Comparison of ENCODE assay signal across 22 cellular contexts in the genomic region with DNA sequence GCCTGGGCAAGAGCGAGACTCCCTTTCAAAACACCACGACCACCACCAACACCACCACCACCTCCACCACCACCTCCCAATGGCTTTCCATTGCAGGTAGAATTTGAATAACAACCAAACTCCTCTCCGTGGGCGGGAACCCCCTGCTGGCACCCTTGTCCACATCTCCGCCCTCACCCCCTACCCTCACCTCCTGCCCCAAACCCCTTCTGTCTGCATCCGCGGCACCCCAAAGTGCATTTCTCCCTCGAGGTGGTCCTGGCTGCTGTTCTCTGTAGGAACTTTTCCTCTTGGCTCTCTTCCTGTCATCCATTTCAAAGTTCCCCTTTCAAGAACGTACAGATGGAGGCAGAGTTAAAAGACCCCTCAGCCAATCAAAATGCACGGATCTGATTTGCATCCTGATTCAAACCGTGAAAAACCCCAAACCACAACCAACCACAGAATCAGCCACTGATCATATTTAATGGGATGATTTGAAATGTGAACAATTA. TPM values are rescaled to one million over a fixed set of nuclear protein-coding genes. Genes with fewer than 3 reads are reported as not detected.
DNase-seq lines count a peak whose midpoint lies in the region; ATAC-seq and TF ChIP-seq lines count a peak whose summit lies in the region.
"Had no signal": no experiment of that assay in that cellular context is flagged by ENCODE, and none has a peak within 500 bp of the region (broad histone marks: within the 10 kb centered on the region; RNA-seq: fewer than 3 reads in every experiment).

No MANE protein-coding gene starts in this region.

- H3K36me3 ChIP-seq in Karpas-422 (ENCODE audit: insufficient read depth, low read length) (no peaks in the 10 kb centered on the region), endodermal cell (ENCODE audit: control insufficient read depth, insufficient read depth, low read length) (no peaks in the 10 kb centered on the region), neural progenitor cell (no peaks in the 10 kb centered on the region), MG63 (no peaks in the 10 kb centered on the region)
- H3K36me3 ChIP-seq: brain microvascular endothelial cell, right atrium auricular region, suprapubic skin had no signal

- H3K79me2 ChIP-seq in Karpas-422 (ENCODE audit: low read length), result no peaks in the 10 kb centered on the region
- H3K79me2 ChIP-seq in neural progenitor cell (ENCODE audit: low read depth), result no peaks in the 10 kb centered on the region

- H3K4me3 ChIP-seq in Karpas-422 (ENCODE audit: low read length), result no peak overlapping the region
- no peak overlapping the region for H3K4me3 ChIP-seq in endodermal cell (ENCODE audit: low read length)
- H3K4me3 ChIP-seq in neural progenitor cell, result peak overlapping the region; percentile 32
- no peak overlapping the region for H3K4me3 ChIP-seq in MG63
- H3K4me3 ChIP-seq: hepatocyte, right atrium auricular region, suprapubic skin had no signal

- DNase-seq in Karpas-422 (peak; percentile 86), endodermal cell (peak; percentile 82), neural progenitor cell (ENCODE audit: low spot score) (peak; percentile 26), MG63 (no peak), D341Med (ENCODE audit: low spot score) (no peak), left ventricle myocardium superior (no peak)
- DNase-seq: cortex of kidney, DMS79 had no signal

- H3K27me3 ChIP-seq in Karpas-422 (ENCODE audit: low read length), result no peaks in the 10 kb centered on the region
- H3K27me3 ChIP-seq in endodermal cell (ENCODE audit: control insufficient read depth, insufficient read depth, low read length, poor library complexity, severe bottlenecking), result no peaks in the 10 kb centered on the region
- no peaks in the 10 kb centered on the region for H3K27me3 ChIP-seq in neural progenitor cell
- H3K27me3 ChIP-seq in MG63, result no peaks in the 10 kb centered on the region
- H3K27me3 ChIP-seq: brain microvascular endothelial cell, hepatocyte, right atrium auricular region had no signal

- H3K9ac ChIP-seq in Karpas-422 (ENCODE audit: low read length), result no peak overlapping the region
- H3K9ac ChIP-seq in endodermal cell (ENCODE audit: extremely low read depth, low read length, poor library complexity, severe bottlenecking), result no peak overlapping the region
- H3K9ac ChIP-seq in neural progenitor cell, result no peak overlapping the region

- H3K4me2 ChIP-seq in Karpas-422 (ENCODE audit: low read depth, low read length, poor library complexity, severe bottlenecking) (peak overlapping the region; percentile 46), neural progenitor cell (peak overlapping the region; percentile 70)
- H3K4me2 ChIP-seq: hepatocyte had no signal

- no peak overlapping the region for H2AFZ ChIP-seq in Karpas-422 (ENCODE audit: low read length)
- H2AFZ ChIP-seq in neural progenitor cell (replicated peaks), result peak overlapping the region; percentile 91
- H2AFZ ChIP-seq: hepatocyte had no signal

- no peaks in the 10 kb centered on the region for H3K36me3 Mint-ChIP-seq in endodermal cell (ENCODE audit: low read depth)
- H3K36me3 Mint-ChIP-seq in neural progenitor cell, result no peaks in the 10 kb centered on the region
- H3K36me3 Mint-ChIP-seq: CD4-positive, alpha-beta memory T cell; IgD-negative memory B cell had no signal

- peaks cover 26% of the 10 kb centered on the region for H3K4me1 ChIP-seq in Karpas-422 (ENCODE audit: low read length)
- peaks cover 3% of the 10 kb centered on the region for H3K4me1 ChIP-seq in endodermal cell (ENCODE audit: control insufficient read depth, insufficient read depth, low read length)
- H3K4me1 ChIP-seq in neural progenitor cell, result peaks cover 12% of the 10 kb centered on the region

- H3K9me2 ChIP-seq in Karpas-422 (replicated peaks; ENCODE audit: insufficient read depth, low read length), result no peaks in the 10 kb centered on the region

- H3K27ac ChIP-seq in Karpas-422 (ENCODE audit: low read length) (no peak overlapping the region), endodermal cell (ENCODE audit: low read depth, low read length) (no peak overlapping the region), neural progenitor cell (no peak overlapping the region)
- H3K27ac ChIP-seq: brain microvascular endothelial cell, hepatocyte, right atrium auricular region, suprapubic skin had no signal

- 35% methylated on average over 11 of the region's 11 CpGs; no CpG with 5 or more reads in 1 of the 2 experiments for WGBS in endodermal cell (ENCODE audit: insufficient coverage in 1 of 2, insufficient read length in 1 of 2), 2 experiments

- H3K9me3 Mint-ChIP-seq in endodermal cell, result peaks cover 5% of the 10 kb centered on the region
- no peaks in the 10 kb centered on the region for H3K9me3 Mint-ChIP-seq in neural progenitor cell
- H3K9me3 Mint-ChIP-seq: activated T-helper 2 cell treated with anti-CD3 and anti-CD28 coated beads, Interferon-gamma antibody, Interleukin-2, Interleukin-4, amounts not matched to agents 10 μg/mL and 5 μg/mL and 100 μg/mL, durations not matched to agents 14 hours and 24 hours and 36 hours; CD4-positive, alpha-beta memory T cell had no signal

- H4K20me1 ChIP-seq in Karpas-422 (ENCODE audit: insufficient read depth, low read depth, low read length), result 0 out of 2 replicates have a peak, but pooled peaks cover 5% of the 10 kb centered on the region
- no peaks in the 10 kb centered on the region for H4K20me1 ChIP-seq in neural progenitor cell (ENCODE audit: low read depth)

- no peaks in the 10 kb centered on the region for H3K9me3 ChIP-seq in Karpas-422 (ENCODE audit: low read length)
- no peaks in the 10 kb centered on the region for H3K9me3 ChIP-seq in endodermal cell (ENCODE audit: control insufficient read depth, low read length)
- H3K9me3 ChIP-seq in neural progenitor cell (ENCODE audit: low read depth), result no peaks in the 10 kb centered on the region
- H3K9me3 ChIP-seq in MG63, result no peaks in the 10 kb centered on the region
- H3K9me3 ChIP-seq: right atrium auricular region, suprapubic skin had no signal

- H3K4me1 Mint-ChIP-seq in endodermal cell, result peaks cover 11% of the 10 kb centered on the region
- peaks cover 19% of the 10 kb centered on the region for H3K4me1 Mint-ChIP-seq in neural progenitor cell

- peaks cover 21% of the 10 kb centered on the region for H3F3A ChIP-seq in neural progenitor cell (ENCODE audit: low read depth)

- ATAC-seq in left ventricle myocardium superior (no peak), HG02840 (IDR thresholded peaks at IDR 0.05; ENCODE audit: low FRiP score, unreplicated experiment) (no peak)

- H3K27ac Mint-ChIP-seq in endodermal cell, result no peak overlapping the region
- H3K27ac Mint-ChIP-seq in neural progenitor cell, result no peak overlapping the region
- H3K27ac Mint-ChIP-seq: activated CD4-positive, alpha-beta T cell treated with anti-CD3 and anti-CD28 coated beads, Interleukin-2, amount 10 ng/mL, durations not matched to agents 24 days and 14 days; activated T-helper 2 cell treated with anti-CD3 and anti-CD28 coated beads, Interferon-gamma antibody, Interleukin-2, Interleukin-4, amounts not matched to agents 10 μg/mL and 5 μg/mL and 100 μg/mL, durations not matched to agents 14 hours and 24 hours and 36 hours; CD4-positive, alpha-beta memory T cell had no signal

- peak overlapping the region; percentile 27 for H3K4me3 Mint-ChIP-seq in endodermal cell
- no peak overlapping the region for H3K4me3 Mint-ChIP-seq in neural progenitor cell
- H3K4me3 Mint-ChIP-seq: activated CD4-positive, alpha-beta T cell treated with anti-CD3 and anti-CD28 coated beads, Interleukin-2, amount 10 ng/mL, durations not matched to agents 24 days and 14 days; CD4-positive, alpha-beta memory T cell had no signal

- TF ChIP-seq CTCF in GM12873 (IDR thresholded peaks at IDR 0.05; ENCODE audit: insufficient read depth, low read depth, low read length, missing control alignments), result peak; percentile 8
- TF ChIP-seq CTCF in endodermal cell (conservative IDR thresholded peaks at IDR 0.05), result no peak
- TF ChIP-seq CTCF in neural progenitor cell (IDR thresholded peaks at IDR 0.05), result no peak

- intact Hi-C loops in left ventricle myocardium superior (cut with micrococcal nuclease), result loop anchor here (10.0 kb wide), 1 partner anchor 111 kb away; no protein-coding TSS in a partner anchor

- H3K27me3 Mint-ChIP-seq in endodermal cell (ENCODE audit: insufficient read depth), result peaks cover 13% of the 10 kb centered on the region
- H3K27me3 Mint-ChIP-seq in neural progenitor cell (ENCODE audit: insufficient read depth, low read depth), result peaks cover 3% of the 10 kb centered on the region

RNA-seq across cellular contexts. Expression of gene SDSL, which starts 3.8 kb away (rescaled TPM):
- not detected in 2 replicates for total RNA-seq in Karpas-422 (2014; rRNA removed; shearing (Covaris generic); ENCODE audit: low replicate concordance)
- total RNA-seq in endodermal cell, result 1 to 10 TPM; 2.4 to 5.7 TPM
- polyA plus RNA-seq in endodermal cell (2013, experiment 1 of 2), result 3.9 TPM
- polyA plus RNA-seq in endodermal cell (2013, experiment 2 of 2), result 6.6 TPM
- total RNA-seq in neural progenitor cell (ENCODE audit: low replicate concordance), result 3.1 and 3.5 TPM in 2 replicates
- total RNA-seq in MG63 (2014; rRNA removed; shearing (Covaris generic); ENCODE audit: low replicate concordance), result 11.0 and 54.2 TPM in 2 replicates
- 7.6 TPM for total RNA-seq in left ventricle myocardium superior
- polyA plus RNA-seq: CD4-positive, alpha-beta memory T cell had no signal

RNA-seq across cellular contexts. Expression of gene SDS, which starts 22.3 kb away (rescaled TPM):
- not detected in 2 replicates for total RNA-seq in Karpas-422 (2014; rRNA removed; shearing (Covaris generic); ENCODE audit: low replicate concordance)
- total RNA-seq in endodermal cell (not detected), neural progenitor cell (ENCODE audit: low replicate concordance) (0.74 TPM in 1 of 2 replicates, not detected in the other), left ventricle myocardium superior (not detected)
- not detected for polyA plus RNA-seq in endodermal cell (2013, experiment 1 of 2)
- not detected for polyA plus RNA-seq in endodermal cell (2013, experiment 2 of 2)
- not detected in 2 replicates for total RNA-seq in MG63 (2014; rRNA removed; shearing (Covaris generic); ENCODE audit: low replicate concordance)
- total RNA-seq: activated CD4-positive, alpha-beta T cell treated with anti-CD3 and anti-CD28 coated beads, Interleukin-2, amount 10 ng/mL, durations not matched to agents 24 days and 14 days; activated T-helper 2 cell treated with anti-CD3 and anti-CD28 coated beads, Interferon-gamma antibody, Interleukin-2, Interleukin-4, amounts not matched to agents 10 μg/mL and 5 μg/mL and 100 μg/mL, durations not matched to agents 14 hours and 24 hours and 36 hours; endothelial cell of umbilical vein; fibroblast of villous mesenchyme had no signal
- polyA plus RNA-seq: CD4-positive, alpha-beta memory T cell; endothelial cell of umbilical vein; IgD-negative memory B cell had no signal

RNA-seq across cellular contexts. Expression of gene LHX5, which starts 45.7 kb away (rescaled TPM):
- total RNA-seq in Karpas-422 (2014; rRNA removed; shearing (Covaris generic); ENCODE audit: low replicate concordance), result not detected in 2 replicates
- under 1 TPM in 1 of 2 donors, not detected in 1; 0.18 TPM for total RNA-seq in endodermal cell
- polyA plus RNA-seq in endodermal cell (2013, experiment 1 of 2), result 8.2 TPM
- 7.5 TPM for polyA plus RNA-seq in endodermal cell (2013, experiment 2 of 2)
- 48.4 and 98.7 TPM in 2 replicates for total RNA-seq in neural progenitor cell (ENCODE audit: low replicate concordance)
- total RNA-seq in MG63 (2014; rRNA removed; shearing (Covaris generic); ENCODE audit: low replicate concordance), result not detected in 2 replicates
- total RNA-seq in left ventricle myocardium superior, result not detected
- total RNA-seq: activated CD4-positive, alpha-beta T cell treated with anti-CD3 and anti-CD28 coated beads, Interleukin-2, amount 10 ng/mL, durations not matched to agents 24 days and 14 days; activated T-helper 2 cell treated with anti-CD3 and anti-CD28 coated beads, Interferon-gamma antibody, Interleukin-2, Interleukin-4, amounts not matched to agents 10 μg/mL and 5 μg/mL and 100 μg/mL, durations not matched to agents 14 hours and 24 hours and 36 hours; CD4-positive, alpha-beta memory T cell; endothelial cell of umbilical vein; fibroblast of villous mesenchyme; left colon; mucosa of gallbladder; right atrium auricular region; suprapubic skin had no signal
- polyA plus RNA-seq: CD4-positive, alpha-beta memory T cell; endothelial cell of umbilical vein; IgD-negative memory B cell had no signal

Comparison
In these comparisons a context has a peak if more than half of its experiments do, and no peak if none do; other contexts are left out.
1. DNase-seq: peak in Karpas-422 (single experiment), endodermal cell (single experiment) and neural progenitor cell (single experiment); none in MG63 (single experiment), D341Med (single experiment) and left ventricle myocardium superior (single experiment).
2. RNA of gene LHX5, which starts 45.7 kb away (total RNA-seq): 48.4 to 98.7 TPM in neural progenitor cell; 0.18 TPM in endodermal cell, not detected in Karpas-422, not detected in MG63 and not detected in left ventricle myocardium superior (single experiment); every median in the first group is over 10 times any median in the second.